Comparison of ENCODE assay signal across 23 cellular contexts in the genomic region with DNA sequence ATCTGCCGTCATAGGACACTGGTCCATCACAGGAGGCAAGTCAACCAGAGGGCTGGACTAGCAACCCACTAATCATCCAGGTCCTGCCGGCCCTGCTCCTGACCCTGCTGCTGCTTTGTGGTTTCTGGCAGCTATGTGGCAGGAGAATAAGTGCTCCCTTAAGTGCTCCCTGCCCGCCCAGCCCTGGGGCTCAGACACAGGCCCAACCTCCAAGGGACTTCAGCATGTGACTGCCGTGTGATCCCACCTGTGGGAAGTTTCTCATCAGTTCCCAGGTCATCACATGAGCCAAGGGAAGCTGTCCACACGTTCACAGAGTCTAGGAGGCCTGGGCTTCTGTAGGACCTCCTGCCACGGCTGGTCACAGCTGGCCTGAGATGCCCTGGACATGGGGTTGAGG. TPM values are rescaled to one million over a fixed set of nuclear protein-coding genes. Genes with fewer than 3 reads are reported as not detected.
DNase-seq lines count a peak whose midpoint lies in the region; ATAC-seq, FAIRE-seq and TF ChIP-seq lines count a peak whose summit lies in the region.
"Had no signal": no experiment of that assay in that cellular context is flagged by ENCODE, and none has a peak within 500 bp of the region (broad histone marks: within the 10 kb centered on the region; RNA-seq: fewer than 3 reads in every experiment).

No MANE protein-coding gene starts in this region.

- H2BK15ac ChIP-seq in IMR-90 (ENCODE audit: low read depth, low read length) = no peak overlapping the region

- H4K91ac ChIP-seq in IMR-90 (ENCODE audit: insufficient read depth, low read depth, low read length) = no peak overlapping the region

- H3K56ac ChIP-seq in IMR-90 (ENCODE audit: extremely low read depth, insufficient read depth, low read length) = no peak overlapping the region

- no peaks in the 10 kb centered on the region for H4K20me1 ChIP-seq in IMR-90 (ENCODE audit: insufficient read depth, low read length)
- 0 out of 2 replicates have a peak, but pooled peaks cover 2% of the 10 kb centered on the region for H4K20me1 ChIP-seq in K562 (replicated peaks; ENCODE audit: control insufficient read depth, insufficient read depth, low read length)

- 60% methylated on average over 1 of the region's 6 CpGs; no CpG with 5 or more reads in 1 of the 2 experiments for WGBS in IMR-90 (ENCODE audit: extremely low coverage in 2 of 2, insufficient read length in 1 of 2), 2 experiments
- WGBS in K562 (ENCODE audit: insufficient coverage, low coverage, missing lambda C conversion rate) = 5% methylated on average over 6 of the region's 6 CpGs

- TF ChIP-seq EP300 in K562 (IDR thresholded peaks at IDR 0.05; ENCODE audit: low read length) = no peak

- peaks cover 6% of the 10 kb centered on the region for H3K4me1 ChIP-seq in IMR-90 (ENCODE audit: control insufficient read depth, insufficient read depth, low read length)
- peaks cover 0 to 5% of the 10 kb centered on the region in 2 experiments; a peak in 1 of 5 replicates for H3K4me1 ChIP-seq in K562 (replicated peaks in 1 of 2; ENCODE audit: control insufficient read depth in 2 of 2, insufficient read depth in 2 of 2, low read length in 2 of 2)
- H3K4me1 ChIP-seq in effector memory CD4-positive, alpha-beta T cell (ENCODE audit: control insufficient read depth, insufficient read depth, low read length, poor library complexity, severe bottlenecking) = no peaks in the 10 kb centered on the region
- no peaks in the 10 kb centered on the region for H3K4me1 ChIP-seq in HAP-1
- H3K4me1 ChIP-seq: BE2C had no signal

- in situ Hi-C loops in IMR-90 (cut with MboI; ENCODE audit: low sequenced_read_pairs) (loop anchor here (25.0 kb wide), 1 partner anchor 881 kb away; no protein-coding TSS in a partner anchor), K562 (cut with MboI) (no loop called here), HAP-1 (cut with MboI; ENCODE audit: low sequenced_read_pairs) (no loop called here)

- H3K27me3 ChIP-seq in IMR-90 (ENCODE audit: control insufficient read depth, insufficient read depth, low read length) (peaks cover 46% of the 10 kb centered on the region), K562 (ENCODE audit: control insufficient read depth in 2 of 2, insufficient read depth in 2 of 2, low read length in 2 of 2) (peaks cover 11 to 67% of the 10 kb centered on the region in 2 experiments; a peak in 4 of 5 replicates), HAP-1 (ENCODE audit: low read depth) (no peaks in the 10 kb centered on the region)
- no peaks in the 10 kb centered on the region for H3K27me3 ChIP-seq in effector memory CD4-positive, alpha-beta T cell (replicated peaks; ENCODE audit: control insufficient read depth, insufficient read depth, low read length, poor library complexity, severe bottlenecking)
- H3K27me3 ChIP-seq: BE2C had no signal

- H3K4me2 ChIP-seq in IMR-90 (ENCODE audit: low read depth, low read length) (no peak overlapping the region), K562 (ENCODE audit: insufficient read depth, low read length) (no peak overlapping the region)

- no peak overlapping the region for H2BK20ac ChIP-seq in IMR-90 (ENCODE audit: low read depth, low read length)

- H3K4ac ChIP-seq in IMR-90 (ENCODE audit: low read depth, low read length) = no peak overlapping the region

- no peak overlapping the region for H3K23ac ChIP-seq in IMR-90 (ENCODE audit: low read depth, low read length)

- H2AK9ac ChIP-seq in IMR-90 (replicated peaks; ENCODE audit: low read depth, low read length, poor library complexity) = no peak overlapping the region

- H2AK5ac ChIP-seq in IMR-90 (ENCODE audit: low read depth, low read length) = no peak overlapping the region

- no peak overlapping the region for H2BK120ac ChIP-seq in IMR-90 (ENCODE audit: low read depth, low read length)

- H3K79me2 ChIP-seq in K562 (ENCODE audit: control insufficient read depth, insufficient read depth, low read length) = no peaks in the 10 kb centered on the region

- TF ChIP-seq RAD21 in IMR-90 (IDR thresholded peaks at IDR 0.05; ENCODE audit: low read length) (no peak), K562 (CRISPR knock-in tag; conservative IDR thresholded peaks at IDR 0.05 in 1 of 2, IDR thresholded peaks at IDR 0.05 in 1 of 2) (no peak)

- H2AFZ ChIP-seq in IMR-90 (replicated peaks; ENCODE audit: low read length, poor library complexity) (peak overlapping the region; percentile 11), K562 (ENCODE audit: low read depth, low read length) (no peak overlapping the region)

- H3K4me3 ChIP-seq in IMR-90 (ENCODE audit: insufficient read depth, low read depth, low read length) = no peak overlapping the region
- H3K4me3 ChIP-seq in K562 = no peak overlapping the region
- no peak overlapping the region for H3K4me3 ChIP-seq in effector memory CD4-positive, alpha-beta T cell (ENCODE audit: insufficient read depth, low read depth, low read length, poor library complexity, severe bottlenecking)
- H3K4me3 ChIP-seq in HAP-1 = no peak overlapping the region

- no peaks in the 10 kb centered on the region; the same call in 1 of the 2 replicates for H3K9me1 ChIP-seq in IMR-90 (ENCODE audit: insufficient read depth, low read length)
- no peaks in the 10 kb centered on the region for H3K9me1 ChIP-seq in K562 (ENCODE audit: control insufficient read depth, insufficient read depth, low read length)

- H3K9ac ChIP-seq in IMR-90 (ENCODE audit: low read depth, low read length) (no peak overlapping the region), K562 (ENCODE audit: insufficient read depth in 1 of 2, low read depth in 2 of 2, low read length in 2 of 2) (peak overlapping the region in 1 of 2 experiments; percentile 26; a peak in 1 of 4 replicates)

- no peak overlapping the region for H3K14ac ChIP-seq in IMR-90 (replicated peaks; ENCODE audit: low read depth, low read length)

- TF ChIP-seq POLR2A in IMR-90 (IDR thresholded peaks at IDR 0.05; ENCODE audit: low read depth, low read length) (no peak), K562 (conservative IDR thresholded peaks at IDR 0.05) (no peak)

- H3K36me3 ChIP-seq in IMR-90 (ENCODE audit: control insufficient read depth, insufficient read depth, low read length) (no peaks in the 10 kb centered on the region), K562 (ENCODE audit: control insufficient read depth, insufficient read depth, low read length) (no peaks in the 10 kb centered on the region), HAP-1 (replicated peaks) (no peaks in the 10 kb centered on the region)
- no peaks in the 10 kb centered on the region for H3K36me3 ChIP-seq in effector memory CD4-positive, alpha-beta T cell (ENCODE audit: control insufficient read depth, insufficient read depth, low read length)
- H3K36me3 ChIP-seq: BE2C had no signal

- TF ChIP-seq CTCF in IMR-90 (conservative IDR thresholded peaks at IDR 0.05; ENCODE audit: low read depth, low read length) = no peak
- TF ChIP-seq CTCF in K562 (IDR thresholded peaks at IDR 0.05 in 2 of 3, conservative IDR thresholded peaks at IDR 0.05 in 1 of 3; ENCODE audit: insufficient read depth in 2 of 3, low read depth in 1 of 3, low read length in 3 of 3) = no peak

- DNase-seq in IMR-90 (no peak), K562 (ENCODE audit: extremely low read depth in 1 of 4, low spot score in 3 of 4) (no peak), mesenteric fat pad (ENCODE audit: low spot score) (peak; percentile 62), posterior vena cava (ENCODE audit: low spot score) (peak; percentile 65), COLO829 (ENCODE audit: low spot score) (no peak), HAP-1 (ENCODE audit: low spot score in 2 of 2) (no peak)
- no peak for DNase-seq in central memory CD4-positive, alpha-beta T cell
- DNase-seq in effector memory CD4-positive, alpha-beta T cell = no peak
- DNase-seq: ACHN; BE2C; C1 segment of cervical spinal cord; Caco-2; CD4-positive, CD25-positive, alpha-beta regulatory T cell; CD8-positive, alpha-beta memory T cell; DMS79; GDM1; GOT3; KG1 had no signal

- no peak overlapping the region for H4K5ac ChIP-seq in IMR-90 (ENCODE audit: low read depth, low read length)

- ATAC-seq in IMR-90 (ENCODE audit: low read depth) (no peak), K562 (no peak)

- no peak overlapping the region for H4K8ac ChIP-seq in IMR-90 (ENCODE audit: low read depth in 2 of 2, low read length in 2 of 2)

- CTCF ChIA-PET in IMR-90 (lab: Yijun Ruan, JAX) (no interaction called here), K562 (lab: Yijun Ruan, JAX; ENCODE audit: low intra/inter-chr PET ratio) (no interaction called here)

- H2BK5ac ChIP-seq in IMR-90 (ENCODE audit: low read depth, low read length, poor library complexity, severe bottlenecking) = no peak overlapping the region

- intact Hi-C loops in IMR-90 (cut with micrococcal nuclease) = no loop called here
- intact Hi-C loops in K562 (cut with micrococcal nuclease) = no loop called here
- intact Hi-C loops in posterior vena cava (cut with DNase I) = no loop called here

- H3K9me3 ChIP-seq in IMR-90 (ENCODE audit: control insufficient read depth, insufficient read depth, low read length) (no peaks in the 10 kb centered on the region), K562 (replicated peaks; ENCODE audit: control insufficient read depth, insufficient read depth, low read depth, low read length) (no peaks in the 10 kb centered on the region), HAP-1 (no peaks in the 10 kb centered on the region)
- H3K9me3 ChIP-seq in effector memory CD4-positive, alpha-beta T cell (ENCODE audit: control insufficient read depth, low read length) = no peaks in the 10 kb centered on the region
- H3K9me3 ChIP-seq: BE2C, Caco-2 had no signal

- no peaks in the 10 kb centered on the region for H3K79me1 ChIP-seq in IMR-90 (ENCODE audit: low read depth in 1 of 2, low read length in 2 of 2)

- H3K27ac ChIP-seq in IMR-90 (ENCODE audit: insufficient read depth, low read length) = no peak overlapping the region
- no peak overlapping the region for H3K27ac ChIP-seq in K562 (ENCODE audit: extremely low read depth, low read depth, low read length)
- H3K27ac ChIP-seq in effector memory CD4-positive, alpha-beta T cell (ENCODE audit: insufficient read depth, low read length, poor library complexity, severe bottlenecking) = no peak overlapping the region
- H3K27ac ChIP-seq: HL-60 had no signal

- BruUV-seq in IMR-90 (replicated peaks; lab: Mats Ljungman, UMichigan) = no TSS peak
- no TSS peak for BruUV-seq in K562 (replicated peaks; lab: Mats Ljungman, UMichigan)

- FAIRE-seq in K562 (lab: Jason Lieb, UNC) = no peak
- FAIRE-seq: A204.1, D721Med, GM12892 had no signal

- POLR2A ChIA-PET in IMR-90 (lab: Charles Lee; ENCODE audit: unreplicated experiment) (no interaction called here), K562 (lab: Yijun Ruan, JAX) (no interaction called here)

- dilution Hi-C loops in IMR-90 (cut with HindIII; ENCODE audit: low sequenced_read_pairs, unreplicated experiment) = no loop called here

- no peak overlapping the region for H3K18ac ChIP-seq in IMR-90 (ENCODE audit: low read depth, low read length)

RNA-seq across cellular contexts. Expression of a gene that starts 34.2 kb away (rescaled TPM):
- total RNA-seq in IMR-90 (2012; rRNA removed) (under 0.01 TPM in 2 replicates), K562 (2014; rRNA removed) (not detected in 2 replicates), K562 (2014; rRNA removed; fragmentation: Illumina TruSeq; extraction: Trizol) (not detected in 2 replicates), K562 (2015; rRNA removed; fragmentation: Illumina TruSeq; extraction: Trizol) (0.04 TPM in 1 of 2 replicates, not detected in the other), K562 (2021) (0.07 and 0.11 TPM in 2 replicates), mesenteric fat pad (0.10 TPM), posterior vena cava (not detected)
- polyA plus RNA-seq in IMR-90 (2012; rRNA removed) (0.14 TPM in 2 replicates), K562 (2011; rRNA removed) (0.04 and 0.08 TPM in 2 replicates), K562 (2014; fragmentation: Illumina TruSeq; extraction: Trizol) (0.09 TPM in 1 of 2 replicates, not detected in the other), K562 (2014; fragmentation: Nextera tagmentation; extraction: Ambion mirVana) (under 1 TPM in 1 of 2 experiments, not detected in 1; 0.03 TPM), K562 (2014; rRNA removed) (0.04 TPM in 1 of 2 replicates, not detected in the other)
- 0.11 and 0.22 TPM in 2 replicates for polyA plus RNA-seq in IMR-90 (2012; cell fraction: cytosol; rRNA removed)
- 0.07 and 0.10 TPM in 2 replicates for polyA plus RNA-seq in IMR-90 (2012; cell fraction: nucleus; rRNA removed; ENCODE audit: low replicate concordance)
- total RNA-seq in K562 (2011; cell fraction: chromatin; rRNA removed; ENCODE audit: low replicate concordance) = 0.30 TPM in 1 of 2 replicates, not detected in the other
- 0.13 and 0.33 TPM in 2 replicates for total RNA-seq in K562 (2011; cell fraction: nucleolus; rRNA removed)
- not detected in 2 replicates for total RNA-seq in K562 (2011; cell fraction: nucleoplasm; rRNA removed)
- polyA plus RNA-seq in K562 (2011; cell fraction: cytosol; rRNA removed) = 0.01 and 0.15 TPM in 2 replicates
- 0.13 TPM in 1 of 2 replicates, not detected in the other for polyA plus RNA-seq in K562 (2011; cell fraction: nucleus; rRNA removed)
- 0.05 TPM in 1 of 2 replicates, not detected in the other for polyA plus RNA-seq in K562 (2012)
- 0.14 TPM in 1 of 2 replicates, not detected in the other for polyA minus RNA-seq in K562 (2011; rRNA and poly(A)+ RNA removed)
- polyA minus RNA-seq in K562 (2011; cell fraction: cytosol; rRNA and poly(A)+ RNA removed) = not detected in 2 replicates
- polyA minus RNA-seq in K562 (2011; cell fraction: nucleus; rRNA and poly(A)+ RNA removed) = 0.11 and 0.13 TPM in 2 replicates
- total RNA-seq: CD4-positive, CD25-positive, alpha-beta regulatory T cell had no signal
- polyA plus RNA-seq: CD4-positive, CD25-positive, alpha-beta regulatory T cell; CD8-positive, alpha-beta memory T cell; IgD-negative memory B cell had no signal

Comparison
In these comparisons a context has a peak if more than half of its experiments do, and no peak if none do; other contexts are left out.
1. DNase-seq: peak in mesenteric fat pad (single experiment) and posterior vena cava (single experiment); none in IMR-90 (single experiment), K562 (0 of 4), COLO829 (single experiment), central memory CD4-positive, alpha-beta T cell (single experiment), effector memory CD4-positive, alpha-beta T cell (0 of 3) and HAP-1 (0 of 2).